Comparison of ENCODE assay signal across 18 cellular contexts in the genomic region with DNA sequence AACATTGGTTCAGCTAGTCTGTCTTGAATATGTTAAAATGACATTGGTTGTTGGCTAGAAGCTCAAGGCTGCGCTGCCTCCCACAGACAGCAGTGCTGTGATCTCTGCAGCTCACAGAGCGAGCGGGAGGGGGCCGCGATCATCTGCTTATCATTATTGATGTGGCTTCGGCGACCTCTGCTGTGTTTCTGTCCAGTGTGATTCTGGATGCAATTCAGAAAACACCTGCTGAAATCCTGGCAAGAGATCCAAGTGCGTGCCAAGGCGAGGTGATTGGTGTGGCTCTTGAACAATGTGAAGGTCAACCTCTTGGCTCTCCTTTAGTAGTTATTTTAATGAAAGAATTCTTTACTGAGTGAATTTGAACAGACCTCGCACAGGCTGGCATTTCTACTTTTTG.
A peak's percentile ranks its signal among the peaks of the same experiment; 100 is the strongest.
DNase-seq lines count a peak whose midpoint lies in the region; ATAC-seq, FAIRE-seq and TF ChIP-seq lines count a peak whose summit lies in the region.
"Had no signal": no experiment of that assay in that cellular context is flagged by ENCODE, and none has a peak within 500 bp of the region (broad histone marks: within the 10 kb centered on the region; RNA-seq: fewer than 3 reads in every experiment).

No MANE protein-coding gene starts in this region.

- DNase-seq in BE2C (peak; percentile 12), NCI-H146 (lab: John Stamatoyannopoulos, UW) (peak; percentile 96), lung microvascular endothelial cell (ENCODE audit: low read depth in 2 of 2) (peak; percentile 39 to 52), GM12891 (ENCODE audit: insufficient read length, low spot score) (no peak), neuronal stem cell (ENCODE audit: low spot score) (no peak)
- no peak for DNase-seq in central memory CD4-positive, alpha-beta T cell
- DNase-seq: aorta; DMS153; effector memory CD4-positive, alpha-beta T cell; foreskin keratinocyte; MG63; PC-3 had no signal

- no CpG with 5 or more reads among the region's 10 CpGs for WGBS in neuronal stem cell (ENCODE audit: extremely low coverage in 2 of 2, insufficient read length in 2 of 2, insufficient replicate concordance in 1 of 2), 2 donors

- no peak overlapping the region for H3K4me2 ChIP-seq in neuronal stem cell (ENCODE audit: insufficient read depth, low read length, poor library complexity, severe bottlenecking)

- H3K4me1 Mint-ChIP-seq in brain = peaks cover 21% of the 10 kb centered on the region

- TF ChIP-seq CTCF in BE2C (IDR thresholded peaks at IDR 0.05; ENCODE audit: low read depth, low read length) = no peak
- TF ChIP-seq CTCF in brain (conservative IDR thresholded peaks at IDR 0.05) = no peak

- no peak overlapping the region for H3K23ac ChIP-seq in neuronal stem cell (ENCODE audit: low read depth, low read length, poor library complexity)

- H3K27me3 ChIP-seq in BE2C (peaks cover 16% of the 10 kb centered on the region), neuronal stem cell (ENCODE audit: control insufficient read depth in 3 of 3, insufficient read depth in 3 of 3, low read depth in 1 of 3, low read length in 3 of 3) (peaks cover 0 to 20% (median 0%) of the 10 kb centered on the region in 3 experiments)
- H3K27me3 ChIP-seq: foreskin keratinocyte, MG63, uterus had no signal

- no peak overlapping the region for H2BK120ac ChIP-seq in neuronal stem cell (ENCODE audit: low read depth, low read length)

- H3K18ac ChIP-seq in neuronal stem cell (ENCODE audit: low read length) = no peak overlapping the region

- no peak for ATAC-seq in HG02798 (IDR thresholded peaks at IDR 0.05; ENCODE audit: poor library complexity, unreplicated experiment)
- ATAC-seq: foreskin keratinocyte, PC-3 had no signal

- H3K9me3 ChIP-seq in BE2C = no peaks in the 10 kb centered on the region
- no peaks in the 10 kb centered on the region for H3K9me3 ChIP-seq in neuronal stem cell (replicated peaks in 1 of 2; ENCODE audit: control insufficient read depth in 2 of 2, insufficient read depth in 1 of 2, low read depth in 1 of 2, low read length in 2 of 2)
- H3K9me3 ChIP-seq: MG63, uterus had no signal

- TF ChIP-seq POLR2A in GM12891 (IDR thresholded peaks at IDR 0.05; ENCODE audit: low read depth, low read length) = no peak

- H3K4me3 ChIP-seq in BE2C (ENCODE audit: low read depth, low read length) (no peak overlapping the region), neuronal stem cell (ENCODE audit: low read length in 2 of 2) (no peak overlapping the region)
- H3K4me3 ChIP-seq: MG63 had no signal

- H3K4me1 ChIP-seq in BE2C (no peaks in the 10 kb centered on the region), neuronal stem cell (ENCODE audit: control insufficient read depth in 2 of 2, insufficient read depth in 1 of 2, low read depth in 1 of 2, low read length in 2 of 2) (no peaks in the 10 kb centered on the region)
- H3K4me1 ChIP-seq: foreskin keratinocyte, uterus had no signal

- no peak for FAIRE-seq in GM12891 (lab: Jason Lieb, UNC)
- FAIRE-seq: islet of Langerhans had no signal

- H3K27me3 Mint-ChIP-seq in brain = peaks cover 4% of the 10 kb centered on the region

- no peak overlapping the region for H2AFZ ChIP-seq in neuronal stem cell (ENCODE audit: low read length)

- H4K8ac ChIP-seq in neuronal stem cell (ENCODE audit: low read depth, low read length) = no peak overlapping the region

- no peak overlapping the region for H3K27ac ChIP-seq in neuronal stem cell (replicated peaks; ENCODE audit: low read length)
- H3K27ac ChIP-seq: foreskin keratinocyte, uterus had no signal

- no peak overlapping the region for H2AK5ac ChIP-seq in neuronal stem cell (ENCODE audit: low read depth, low read length)

- peaks cover 0 to 7% (median 0%) of the 10 kb centered on the region in 5 experiments for H3K9me3 Mint-ChIP-seq in brain

- H3K4ac ChIP-seq in neuronal stem cell (ENCODE audit: low read length) = no peak overlapping the region

- H3K9ac ChIP-seq in neuronal stem cell (ENCODE audit: low read depth, low read length, poor library complexity) = no peak overlapping the region

- H2BK5ac ChIP-seq in neuronal stem cell (ENCODE audit: low read length) = no peak overlapping the region

- H3K4me3 Mint-ChIP-seq in brain = peak overlapping the region in 1 of 5 experiments; percentile 1
- H3K4me3 Mint-ChIP-seq: activated T-helper 1 cell treated with anti-CD3 and anti-CD28 coated beads, Interleukin-12 subunit alpha, Interleukin-12 subunit beta, Interleukin-2, Interleukin-4 antibody, amounts not matched to agents 30 ng/mL and 10 ng/mL and 1 ng/mL, durations not matched to agents 14 hours and 24 hours and 36 hours; T-helper 1 cell treated with Interleukin-12 subunit alpha and Interleukin-12 subunit beta and Interleukin-4 antibody, amounts not matched to agents 30 μg/mL and 1 μg/mL, for 36 hours had no signal

- H4K91ac ChIP-seq in neuronal stem cell (ENCODE audit: low read depth, low read length, poor library complexity) = no peak overlapping the region

- H2BK12ac ChIP-seq in neuronal stem cell (ENCODE audit: low read length) = no peak overlapping the region

- no peak overlapping the region for H2BK15ac ChIP-seq in neuronal stem cell (ENCODE audit: low read length)

- H3K36me3 Mint-ChIP-seq in brain = no peaks in the 10 kb centered on the region

- H3K14ac ChIP-seq in neuronal stem cell (ENCODE audit: low read length) = no peak overlapping the region

- no peaks in the 10 kb centered on the region for H3K79me1 ChIP-seq in neuronal stem cell (ENCODE audit: low read depth, low read length)

- H3K27ac Mint-ChIP-seq in brain = peak overlapping the region in 3 of 5 experiments; percentile 33 to 46 (median 46)
- H3K27ac Mint-ChIP-seq: activated T-helper 1 cell treated with anti-CD3 and anti-CD28 coated beads, Interleukin-12 subunit alpha, Interleukin-12 subunit beta, Interleukin-2, Interleukin-4 antibody, amounts not matched to agents 30 ng/mL and 10 ng/mL and 1 ng/mL, durations not matched to agents 14 hours and 24 hours and 36 hours; T-helper 1 cell treated with Interleukin-12 subunit alpha and Interleukin-12 subunit beta and Interleukin-4 antibody, amounts not matched to agents 30 μg/mL and 1 μg/mL, for 36 hours had no signal

- no peaks in the 10 kb centered on the region for H3K36me3 ChIP-seq in BE2C
- no peaks in the 10 kb centered on the region for H3K36me3 ChIP-seq in neuronal stem cell (replicated peaks in 1 of 2; ENCODE audit: control insufficient read depth in 2 of 2, insufficient read depth in 2 of 2, low read length in 2 of 2)
- H3K36me3 ChIP-seq: uterus had no signal

TF ChIP-seq in GM12891, 5 proteins besides CTCF, POLR2A, EP300 and RAD21:
- no peak for TF ChIP-seq POLR2AphosphoS5 (IDR thresholded peaks at IDR 0.05; ENCODE audit: low read depth, low read length)
- no peak for TF ChIP-seq POU2F2 (IDR thresholded peaks at IDR 0.05; ENCODE audit: low read depth, low read length)
- TF ChIP-seq TAF1 (IDR thresholded peaks at IDR 0.05; ENCODE audit: low read depth, low read length) = no peak
- TF ChIP-seq SPI1 (IDR thresholded peaks at IDR 0.05; ENCODE audit: low read depth, low read length) = no peak
- TF ChIP-seq PAX5 (IDR thresholded peaks at IDR 0.05; ENCODE audit: insufficient read depth, low read length, severe bottlenecking) = no peak
TF ChIP-seq in GM12891: peak in this region for 0.

Comparison
In these comparisons a context has a peak if more than half of its experiments do, and no peak if none do; other contexts are left out.
1. DNase-seq: peak in BE2C (single experiment), NCI-H146 (single experiment) and lung microvascular endothelial cell (2 of 2); none in central memory CD4-positive, alpha-beta T cell (single experiment), GM12891 (single experiment) and neuronal stem cell (single experiment).